2 cellular contexts compared by ENCODE assay signal in genomic region chr10:1643911-1644810, GRCh38.
TF ChIP-seq lines count a peak whose summit lies in the region.

No MANE protein-coding gene starts in this region.

TF ChIP-seq in GM23338, 12 proteins besides CTCF, POLR2A, EP300 and RAD21 (continued from another document):
- TF ChIP-seq NANOG (IDR thresholded peaks at IDR 0.05; ENCODE audit: borderline replicate concordance) = no peak
- TF ChIP-seq EZH2phosphoT487 (IDR thresholded peaks at IDR 0.05; ENCODE audit: unreplicated experiment) = no peak
- TF ChIP-seq REST (IDR thresholded peaks at IDR 0.05; ENCODE audit: unreplicated experiment) = no peak
- TF ChIP-seq ZNF114 (CRISPR knock-in tag; IDR thresholded peaks at IDR 0.05) = no peak
- no peak for TF ChIP-seq ZNF331 (CRISPR knock-in tag; IDR thresholded peaks at IDR 0.05; ENCODE audit: low read depth)
- TF ChIP-seq POLR2AphosphoS5 (IDR thresholded peaks at IDR 0.05; ENCODE audit: low read depth) = no peak
- TF ChIP-seq CREB1 (CRISPR knock-in tag; IDR thresholded peaks at IDR 0.05; ENCODE audit: low read depth) = no peak
- no peak for TF ChIP-seq ZNF462 (CRISPR knock-in tag; IDR thresholded peaks at IDR 0.05)
TF ChIP-seq in GM23338: peak in this region for 0.

TF ChIP-seq in neural cell, 6 proteins besides CTCF, POLR2A, EP300 and RAD21 (continued from another document):
- TF ChIP-seq REST (IDR thresholded peaks at IDR 0.05; ENCODE audit: borderline replicate concordance) = peak; percentile 45
- TF ChIP-seq TAF1 (IDR thresholded peaks at IDR 0.05; ENCODE audit: low read depth) = no peak
- TF ChIP-seq SMC3 (conservative IDR thresholded peaks at IDR 0.05; ENCODE audit: poor library complexity) = no peak
- TF ChIP-seq MXI1 (conservative IDR thresholded peaks at IDR 0.05; ENCODE audit: poor library complexity, severe bottlenecking) = no peak
TF ChIP-seq in neural cell: peak in this region for 2.
